In the genomic region with DNA sequence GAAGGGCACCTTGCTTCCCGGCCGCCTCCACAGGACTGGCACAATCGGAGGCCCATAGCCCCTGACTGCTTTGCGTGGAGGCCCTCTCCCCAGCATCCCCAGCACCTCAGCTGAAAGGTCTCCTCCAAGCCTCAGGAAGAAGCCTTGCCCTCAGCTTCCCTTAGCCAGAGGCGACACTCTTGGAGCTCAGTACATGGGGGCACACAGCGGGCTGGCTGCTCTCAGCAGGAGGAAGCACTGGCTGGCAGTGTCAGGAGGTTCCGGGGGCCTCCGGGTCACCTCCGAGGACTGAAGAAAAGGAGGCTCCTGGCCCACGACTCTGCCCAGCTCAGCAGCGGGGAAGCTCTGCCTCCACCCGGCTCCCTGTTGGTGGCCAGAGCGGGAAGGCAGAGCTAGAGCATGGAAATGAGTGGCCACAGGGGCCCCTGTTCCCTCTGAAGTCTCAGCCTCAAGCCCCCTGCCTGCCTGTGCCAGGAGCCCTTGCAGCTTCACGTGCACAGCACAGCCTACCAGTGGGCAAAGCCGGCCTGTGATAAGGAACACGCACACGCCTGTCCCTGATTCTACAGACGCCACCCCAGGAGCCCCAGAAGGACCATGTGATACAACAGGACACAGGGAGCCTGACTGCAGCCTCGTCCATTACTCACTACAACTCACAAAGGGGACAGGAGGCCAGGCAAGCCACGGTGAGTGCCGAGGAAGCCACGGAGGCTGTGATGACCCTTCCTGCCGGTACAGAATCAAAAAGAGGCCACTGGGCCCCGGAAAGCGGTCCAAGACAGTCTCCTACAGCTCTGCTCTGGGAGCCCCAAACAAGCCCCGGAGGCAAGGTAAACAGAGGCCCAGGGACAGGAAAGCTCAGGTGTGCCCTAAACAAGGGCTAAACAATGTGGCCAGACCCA, we compare ENCODE assay signal across 2 cellular contexts.
TF ChIP-seq lines count a peak whose summit lies in the region.

No MANE protein-coding gene starts in this region.

TF ChIP-seq in HepG2, 621 proteins besides CTCF, POLR2A, EP300 and RAD21:
- TF ChIP-seq AGO2 (optimal IDR thresholded peaks at IDR 0.05; ENCODE audit: low read depth, low read length) (peak; percentile 73), HNRNPLL (IDR thresholded peaks at IDR 0.05; ENCODE audit: low read depth, low read length, poor library complexity, severe bottlenecking) (peak; percentile 7)
- TF ChIP-seq, protein P1, sequence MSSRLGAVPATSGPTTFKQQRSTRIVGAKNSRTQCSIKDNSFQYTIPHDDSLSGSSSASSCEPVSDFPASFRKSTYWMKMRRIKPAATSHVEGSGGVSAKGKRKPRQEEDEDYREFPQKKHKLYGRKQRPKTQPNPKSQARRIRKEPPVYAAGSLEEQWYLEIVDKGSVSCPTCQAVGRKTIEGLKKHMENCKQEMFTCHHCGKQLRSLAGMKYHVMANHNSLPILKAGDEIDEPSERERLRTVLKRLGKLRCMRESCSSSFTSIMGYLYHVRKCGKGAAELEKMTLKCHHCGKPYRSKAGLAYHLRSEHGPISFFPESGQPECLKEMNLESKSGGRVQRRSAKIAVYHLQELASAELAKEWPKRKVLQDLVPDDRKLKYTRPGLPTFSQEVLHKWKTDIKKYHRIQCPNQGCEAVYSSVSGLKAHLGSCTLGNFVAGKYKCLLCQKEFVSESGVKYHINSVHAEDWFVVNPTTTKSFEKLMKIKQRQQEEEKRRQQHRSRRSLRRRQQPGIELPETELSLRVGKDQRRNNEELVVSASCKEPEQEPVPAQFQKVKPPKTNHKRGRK (CRISPR knock-in tag; IDR thresholded peaks at IDR 0.05) = no peak

TF ChIP-seq in SK-N-SH treated with all-trans-retinoic acid at 6 μM for 48 hours, 23 proteins besides CTCF, POLR2A, EP300 and RAD21:
- TF ChIP-seq, protein P2, sequence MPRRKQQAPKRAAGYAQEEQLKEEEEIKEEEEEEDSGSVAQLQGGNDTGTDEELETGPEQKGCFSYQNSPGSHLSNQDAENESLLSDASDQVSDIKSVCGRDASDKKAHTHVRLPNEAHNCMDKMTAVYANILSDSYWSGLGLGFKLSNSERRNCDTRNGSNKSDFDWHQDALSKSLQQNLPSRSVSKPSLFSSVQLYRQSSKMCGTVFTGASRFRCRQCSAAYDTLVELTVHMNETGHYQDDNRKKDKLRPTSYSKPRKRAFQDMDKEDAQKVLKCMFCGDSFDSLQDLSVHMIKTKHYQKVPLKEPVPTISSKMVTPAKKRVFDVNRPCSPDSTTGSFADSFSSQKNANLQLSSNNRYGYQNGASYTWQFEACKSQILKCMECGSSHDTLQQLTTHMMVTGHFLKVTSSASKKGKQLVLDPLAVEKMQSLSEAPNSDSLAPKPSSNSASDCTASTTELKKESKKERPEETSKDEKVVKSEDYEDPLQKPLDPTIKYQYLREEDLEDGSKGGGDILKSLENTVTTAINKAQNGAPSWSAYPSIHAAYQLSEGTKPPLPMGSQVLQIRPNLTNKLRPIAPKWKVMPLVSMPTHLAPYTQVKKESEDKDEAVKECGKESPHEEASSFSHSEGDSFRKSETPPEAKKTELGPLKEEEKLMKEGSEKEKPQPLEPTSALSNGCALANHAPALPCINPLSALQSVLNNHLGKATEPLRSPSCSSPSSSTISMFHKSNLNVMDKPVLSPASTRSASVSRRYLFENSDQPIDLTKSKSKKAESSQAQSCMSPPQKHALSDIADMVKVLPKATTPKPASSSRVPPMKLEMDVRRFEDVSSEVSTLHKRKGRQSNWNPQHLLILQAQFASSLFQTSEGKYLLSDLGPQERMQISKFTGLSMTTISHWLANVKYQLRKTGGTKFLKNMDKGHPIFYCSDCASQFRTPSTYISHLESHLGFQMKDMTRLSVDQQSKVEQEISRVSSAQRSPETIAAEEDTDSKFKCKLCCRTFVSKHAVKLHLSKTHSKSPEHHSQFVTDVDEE (CRISPR knock-in tag; IDR thresholded peaks at IDR 0.05) = no peak
- TF ChIP-seq ISL1 (CRISPR knock-in tag; IDR thresholded peaks at IDR 0.05) (no peak), ZC3H10 (CRISPR knock-in tag; IDR thresholded peaks at IDR 0.05) (no peak), TCF4 (CRISPR knock-in tag; IDR thresholded peaks at IDR 0.05; ENCODE audit: borderline replicate concordance) (no peak)
